Comparison of ENCODE assay signal across 10 cellular contexts in genomic region chr2:138922973-138923563, GRCh38.
DNase-seq lines count a peak whose midpoint lies in the region; ATAC-seq, FAIRE-seq and TF ChIP-seq lines count a peak whose summit lies in the region.
"Had no signal": no experiment of that assay in that cellular context is flagged by ENCODE, and none has a peak within 500 bp of the region (broad histone marks: within the 10 kb centered on the region; RNA-seq: fewer than 3 reads in every experiment).

No MANE protein-coding gene starts in this region.

- FAIRE-seq in G401.6 (lab: Jason Lieb, UNC): peak; percentile 85

- H4K8ac ChIP-seq in mesenchymal stem cell (ENCODE audit: low read length): no peak overlapping the region

- no peak for ATAC-seq in GM19324 (IDR thresholded peaks at IDR 0.05; ENCODE audit: low FRiP score, unreplicated experiment)
- ATAC-seq: activated CD4-positive, CD25-positive, alpha-beta regulatory T cell treated with anti-CD3 and anti-CD28 coated beads, Interleukin-2, amount 50 U/mL, for 24 hours had no signal

- no peaks in the 10 kb centered on the region for H3K36me3 ChIP-seq in Loucy (ENCODE audit: insufficient read depth, low read length)
- no peaks in the 10 kb centered on the region for H3K36me3 ChIP-seq in mesenchymal stem cell (ENCODE audit: control insufficient read depth in 1 of 2, insufficient read depth in 2 of 2, low read depth in 1 of 2, low read length in 2 of 2)

- TF ChIP-seq CTCF in Loucy (conservative IDR thresholded peaks at IDR 0.05; ENCODE audit: low read length) (peak; percentile 55), GM20000 (IDR thresholded peaks at IDR 0.05; ENCODE audit: extremely low read depth, missing control alignments) (no peak)

- H3K9ac ChIP-seq in Loucy (ENCODE audit: low read depth, low read length, poor library complexity, severe bottlenecking) (no peak overlapping the region), mesenchymal stem cell (ENCODE audit: low read length) (no peak overlapping the region)

- no peaks in the 10 kb centered on the region for H3K4me1 ChIP-seq in Loucy (ENCODE audit: insufficient read depth, low read length, poor library complexity, severe bottlenecking)
- H3K4me1 ChIP-seq in mesenchymal stem cell (ENCODE audit: control insufficient read depth, insufficient read depth, low read depth, low read length): peaks cover 2% of the 10 kb centered on the region

- peak; percentile 32 for DNase-seq in amniotic epithelial cell (ENCODE audit: low read depth)
- peak; percentile 38 for DNase-seq in mesenchymal stem cell
- no peak for DNase-seq in activated CD4-positive, alpha-beta T cell treated with anti-CD3 and anti-CD28 coated beads for 1 hour
- no peak for DNase-seq in GM20000 (ENCODE audit: low spot score)
- DNase-seq in globus pallidus (ENCODE audit: low spot score): no peak
- DNase-seq: stimulated activated naive CD4-positive, alpha-beta T cell had no signal

- H3K9me2 ChIP-seq in Loucy (replicated peaks; ENCODE audit: low read depth, low read length): no peaks in the 10 kb centered on the region

- H3K4ac ChIP-seq in mesenchymal stem cell (ENCODE audit: low read depth in 1 of 2, low read length in 2 of 2): no peak overlapping the region

- H3K27me3 ChIP-seq in Loucy (ENCODE audit: insufficient read depth, low read length, poor library complexity, severe bottlenecking) (no peaks in the 10 kb centered on the region), mesenchymal stem cell (ENCODE audit: control insufficient read depth in 1 of 2, insufficient read depth in 1 of 2, low read length in 2 of 2) (peaks cover 0 to 45% of the 10 kb centered on the region in 2 experiments)

- H2BK120ac ChIP-seq in mesenchymal stem cell (ENCODE audit: low read depth, low read length): no peak overlapping the region

- no peaks in the 10 kb centered on the region for H3K79me2 ChIP-seq in Loucy (ENCODE audit: insufficient read depth, low read length)

- no peak overlapping the region for H3K14ac ChIP-seq in mesenchymal stem cell (ENCODE audit: low read length in 2 of 2)

- no peak overlapping the region for H2BK5ac ChIP-seq in mesenchymal stem cell (ENCODE audit: low read depth, low read length, poor library complexity, severe bottlenecking)

- no peaks in the 10 kb centered on the region for H3K79me1 ChIP-seq in mesenchymal stem cell (replicated peaks; ENCODE audit: low read length, poor library complexity, severe bottlenecking)

- H2AFZ ChIP-seq in Loucy (ENCODE audit: low read length) (no peak overlapping the region), mesenchymal stem cell (ENCODE audit: low read depth, low read length) (no peak overlapping the region)

- H3K4me2 ChIP-seq in Loucy (ENCODE audit: low read depth, low read length, poor library complexity, severe bottlenecking) (no peak overlapping the region), mesenchymal stem cell (ENCODE audit: low read length, poor library complexity, severe bottlenecking) (no peak overlapping the region)

- no peak overlapping the region for H3K27ac ChIP-seq in mesenchymal stem cell (ENCODE audit: low read length, poor library complexity, severe bottlenecking)

- H3K4me3 ChIP-seq in Loucy (ENCODE audit: low read length, poor library complexity, severe bottlenecking) (no peak overlapping the region), mesenchymal stem cell (ENCODE audit: insufficient read depth in 1 of 2, low read depth in 1 of 2, low read length in 2 of 2) (no peak overlapping the region)

- no peak overlapping the region for H2AK5ac ChIP-seq in mesenchymal stem cell (ENCODE audit: low read length, severe bottlenecking)

- no peak overlapping the region for H2BK12ac ChIP-seq in mesenchymal stem cell (ENCODE audit: low read length in 2 of 2)

- 44% methylated on average over 2 of the region's 2 CpGs for WGBS in mesenchymal stem cell

- no peak overlapping the region for H4K91ac ChIP-seq in mesenchymal stem cell (ENCODE audit: low read length)

- H4K20me1 ChIP-seq in Loucy (ENCODE audit: insufficient read depth, low read length, poor library complexity, severe bottlenecking): no peaks in the 10 kb centered on the region

- H3K9me3 ChIP-seq in Loucy (ENCODE audit: insufficient read depth, low read depth, low read length): no peaks in the 10 kb centered on the region
- H3K9me3 ChIP-seq in mesenchymal stem cell (ENCODE audit: control insufficient read depth, low read length): no peaks in the 10 kb centered on the region

- H3K18ac ChIP-seq in mesenchymal stem cell (ENCODE audit: low read depth in 1 of 2, low read length in 2 of 2): no peak overlapping the region

- H2BK15ac ChIP-seq in mesenchymal stem cell (ENCODE audit: low read depth, poor library complexity, severe bottlenecking): no peak overlapping the region

- H3F3A ChIP-seq in Loucy (ENCODE audit: low read depth): no peaks in the 10 kb centered on the region

- no peak overlapping the region for H3K23ac ChIP-seq in mesenchymal stem cell (ENCODE audit: low read length in 2 of 2)

Comparison
In these comparisons a context has a peak if more than half of its experiments do, and no peak if none do; other contexts are left out.
1. DNase-seq: peak in amniotic epithelial cell (single experiment) and mesenchymal stem cell (single experiment); none in activated CD4-positive, alpha-beta T cell treated with anti-CD3 and anti-CD28 coated beads for 1 hour (single experiment), GM20000 (single experiment) and globus pallidus (single experiment).